ENCODE assay signal across 9 cellular contexts in the genomic region with DNA sequence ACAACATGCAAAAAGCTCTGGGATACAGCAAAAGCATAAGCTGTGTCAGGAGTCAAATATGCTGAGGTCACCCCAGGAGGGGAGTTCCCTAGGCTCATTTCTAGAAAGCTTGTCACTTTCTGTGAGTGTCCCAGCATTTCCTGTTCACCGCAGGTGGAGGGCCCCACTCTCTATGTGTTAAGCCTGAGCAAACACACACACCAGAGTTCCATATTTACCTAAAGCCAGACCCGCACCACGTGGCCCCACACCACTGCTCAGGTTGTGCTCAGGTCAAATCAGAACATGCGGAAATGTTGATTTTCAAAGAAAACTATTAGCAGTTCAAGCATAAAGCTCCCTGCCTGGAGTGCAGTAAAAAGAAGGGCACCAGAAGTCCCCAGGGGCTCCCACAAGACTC.
DNase-seq lines count a peak whose midpoint lies in the region; ATAC-seq and TF ChIP-seq lines count a peak whose summit lies in the region.
"Had no signal": no experiment of that assay in that cellular context is flagged by ENCODE, and none has a peak within 500 bp of the region (broad histone marks: within the 10 kb centered on the region; RNA-seq: fewer than 3 reads in every experiment).

No MANE protein-coding gene starts in this region.

- no peaks in the 10 kb centered on the region for H3K9me3 ChIP-seq in uterus

- H3K4me3 ChIP-seq in uterus, result no peak overlapping the region
- H3K4me3 ChIP-seq: right atrium auricular region had no signal

- H3K27me3 ChIP-seq in uterus, result no peaks in the 10 kb centered on the region
- H3K27me3 ChIP-seq: right atrium auricular region had no signal

- H3K36me3 ChIP-seq in uterus, result no peaks in the 10 kb centered on the region
- H3K36me3 ChIP-seq: right atrium auricular region had no signal

- no peak overlapping the region for H3K27ac ChIP-seq in uterus
- H3K27ac ChIP-seq: right atrium auricular region had no signal

- peak; percentile 33 for DNase-seq in activated CD8-positive, alpha-beta memory T cell treated with anti-CD3 and anti-CD28 coated beads for 24 hours
- no peak for DNase-seq in activated CD8-positive, alpha-beta memory T cell treated with anti-CD3 and anti-CD28 coated beads, Interleukin-2, amount 50 U/mL, for 48 hours
- DNase-seq in renal cortical epithelial cell (ENCODE audit: low read depth) (peak; percentile 28), OCI-M1 (lab: John Stamatoyannopoulos, UW) (no peak), uterus (no peak)

- ATAC-seq in GM21717 (IDR thresholded peaks at IDR 0.05; ENCODE audit: unreplicated experiment), result peak; percentile 99
- peak; percentile 99 for ATAC-seq in HG03565 (IDR thresholded peaks at IDR 0.05; ENCODE audit: unreplicated experiment)
- ATAC-seq in SK-N-SH treated with all-trans-retinoic acid at 6 μM for 48 hours, result no peak

- H3K4me1 ChIP-seq in uterus, result no peaks in the 10 kb centered on the region
- H3K4me1 ChIP-seq: right atrium auricular region had no signal

- TF ChIP-seq POLR2A in uterus (IDR thresholded peaks at IDR 0.05), result no peak

- intact Hi-C loops in uterus (cut with DNase I; ENCODE audit: low total_unique reads), result no loop called here

- no peak for TF ChIP-seq CTCF in uterus (IDR thresholded peaks at IDR 0.05)

TF ChIP-seq in SK-N-SH treated with all-trans-retinoic acid at 6 μM for 48 hours, 23 proteins besides CTCF, POLR2A, EP300 and RAD21:
- no peak for TF ChIP-seq BACH2 (CRISPR knock-in tag; IDR thresholded peaks at IDR 0.05; ENCODE audit: borderline replicate concordance)
- TF ChIP-seq, protein P1, sequence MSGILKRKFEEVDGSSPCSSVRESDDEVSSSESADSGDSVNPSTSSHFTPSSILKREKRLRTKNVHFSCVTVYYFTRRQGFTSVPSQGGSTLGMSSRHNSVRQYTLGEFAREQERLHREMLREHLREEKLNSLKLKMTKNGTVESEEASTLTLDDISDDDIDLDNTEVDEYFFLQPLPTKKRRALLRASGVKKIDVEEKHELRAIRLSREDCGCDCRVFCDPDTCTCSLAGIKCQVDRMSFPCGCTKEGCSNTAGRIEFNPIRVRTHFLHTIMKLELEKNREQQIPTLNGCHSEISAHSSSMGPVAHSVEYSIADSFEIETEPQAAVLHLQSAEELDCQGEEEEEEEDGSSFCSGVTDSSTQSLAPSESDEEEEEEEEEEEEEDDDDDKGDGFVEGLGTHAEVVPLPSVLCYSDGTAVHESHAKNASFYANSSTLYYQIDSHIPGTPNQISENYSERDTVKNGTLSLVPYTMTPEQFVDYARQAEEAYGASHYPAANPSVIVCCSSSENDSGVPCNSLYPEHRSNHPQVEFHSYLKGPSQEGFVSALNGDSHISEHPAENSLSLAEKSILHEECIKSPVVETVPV (CRISPR knock-in tag; IDR thresholded peaks at IDR 0.05), result no peak
- TF ChIP-seq, protein P2, sequence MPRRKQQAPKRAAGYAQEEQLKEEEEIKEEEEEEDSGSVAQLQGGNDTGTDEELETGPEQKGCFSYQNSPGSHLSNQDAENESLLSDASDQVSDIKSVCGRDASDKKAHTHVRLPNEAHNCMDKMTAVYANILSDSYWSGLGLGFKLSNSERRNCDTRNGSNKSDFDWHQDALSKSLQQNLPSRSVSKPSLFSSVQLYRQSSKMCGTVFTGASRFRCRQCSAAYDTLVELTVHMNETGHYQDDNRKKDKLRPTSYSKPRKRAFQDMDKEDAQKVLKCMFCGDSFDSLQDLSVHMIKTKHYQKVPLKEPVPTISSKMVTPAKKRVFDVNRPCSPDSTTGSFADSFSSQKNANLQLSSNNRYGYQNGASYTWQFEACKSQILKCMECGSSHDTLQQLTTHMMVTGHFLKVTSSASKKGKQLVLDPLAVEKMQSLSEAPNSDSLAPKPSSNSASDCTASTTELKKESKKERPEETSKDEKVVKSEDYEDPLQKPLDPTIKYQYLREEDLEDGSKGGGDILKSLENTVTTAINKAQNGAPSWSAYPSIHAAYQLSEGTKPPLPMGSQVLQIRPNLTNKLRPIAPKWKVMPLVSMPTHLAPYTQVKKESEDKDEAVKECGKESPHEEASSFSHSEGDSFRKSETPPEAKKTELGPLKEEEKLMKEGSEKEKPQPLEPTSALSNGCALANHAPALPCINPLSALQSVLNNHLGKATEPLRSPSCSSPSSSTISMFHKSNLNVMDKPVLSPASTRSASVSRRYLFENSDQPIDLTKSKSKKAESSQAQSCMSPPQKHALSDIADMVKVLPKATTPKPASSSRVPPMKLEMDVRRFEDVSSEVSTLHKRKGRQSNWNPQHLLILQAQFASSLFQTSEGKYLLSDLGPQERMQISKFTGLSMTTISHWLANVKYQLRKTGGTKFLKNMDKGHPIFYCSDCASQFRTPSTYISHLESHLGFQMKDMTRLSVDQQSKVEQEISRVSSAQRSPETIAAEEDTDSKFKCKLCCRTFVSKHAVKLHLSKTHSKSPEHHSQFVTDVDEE (CRISPR knock-in tag; IDR thresholded peaks at IDR 0.05), result no peak
- no peak for TF ChIP-seq ZNF565 (CRISPR knock-in tag; conservative IDR thresholded peaks at IDR 0.05; ENCODE audit: low read depth)
- TF ChIP-seq PPARA (CRISPR knock-in tag; IDR thresholded peaks at IDR 0.05; ENCODE audit: borderline replicate concordance), result no peak

Comparison
In these comparisons a context has a peak if more than half of its experiments do, and no peak if none do; other contexts are left out.
1. DNase-seq: peak in activated CD8-positive, alpha-beta memory T cell treated with anti-CD3 and anti-CD28 coated beads for 24 hours (single experiment) and renal cortical epithelial cell (single experiment); none in activated CD8-positive, alpha-beta memory T cell treated with anti-CD3 and anti-CD28 coated beads, Interleukin-2, amount 50 U/mL, for 48 hours (single experiment), OCI-M1 (single experiment) and uterus (0 of 2).